In genomic region chr5:173630724-173631365, GRCh38 we compare ENCODE assay signal across 25 cellular contexts. TPM values are rescaled to one million over a fixed set of nuclear protein-coding genes. Genes with fewer than 3 reads are reported as not detected.
DNase-seq lines count a peak whose midpoint lies in the region; ATAC-seq, FAIRE-seq and TF ChIP-seq lines count a peak whose summit lies in the region.
"Had no signal": no experiment of that assay in that cellular context is flagged by ENCODE, and none has a peak within 500 bp of the region (broad histone marks: within the 10 kb centered on the region; RNA-seq: fewer than 3 reads in every experiment).

No MANE protein-coding gene starts in this region.

- BruUV-seq in A673 (replicated peaks; lab: Mats Ljungman, UMichigan): no TSS peak

- H2AFZ ChIP-seq in astrocyte (ENCODE audit: low read depth, low read length): no peak overlapping the region
- H2AFZ ChIP-seq in fibroblast of lung (ENCODE audit: low read length): no peak overlapping the region
- H2AFZ ChIP-seq in parathyroid adenoma: no peak overlapping the region

- TF ChIP-seq CTCF in A673 (conservative IDR thresholded peaks at IDR 0.05; ENCODE audit: low read depth, low read length) (no peak), astrocyte (IDR thresholded peaks at IDR 0.05; ENCODE audit: insufficient read depth, low read depth, low read length) (no peak), fibroblast of lung (conservative IDR thresholded peaks at IDR 0.05 in 1 of 2, IDR thresholded peaks at IDR 0.05 in 1 of 2; ENCODE audit: low read depth in 1 of 2, low read length in 2 of 2) (no peak), parathyroid adenoma (IDR thresholded peaks at IDR 0.05) (no peak)

- H3K9ac ChIP-seq in astrocyte (ENCODE audit: low read length): no peak overlapping the region
- H3K9ac ChIP-seq in fibroblast of lung (ENCODE audit: insufficient read depth, low read length): no peak overlapping the region
- no peak overlapping the region for H3K9ac ChIP-seq in parathyroid adenoma
- H3K9ac ChIP-seq: BLaER1 treated with 17β-estradiol and CSF1 and Interleukin-3, amounts not matched to agents 10 nM and 100 nM had no signal

- H3K4me1 ChIP-seq in A673 (ENCODE audit: insufficient read depth, low read length, poor library complexity, severe bottlenecking) (no peaks in the 10 kb centered on the region), astrocyte (ENCODE audit: insufficient read depth, low read length) (peaks cover 4% of the 10 kb centered on the region), fibroblast of lung (ENCODE audit: control insufficient read depth, extremely low read depth, insufficient read depth, low read length) (no peaks in the 10 kb centered on the region), parathyroid adenoma (peaks cover 66% of the 10 kb centered on the region)

- H3K9me3 ChIP-seq in A673 (ENCODE audit: low read depth, low read length, poor library complexity, severe bottlenecking): no peaks in the 10 kb centered on the region
- H3K9me3 ChIP-seq in astrocyte (ENCODE audit: insufficient read depth, low read depth, low read length): no peaks in the 10 kb centered on the region
- no peaks in the 10 kb centered on the region for H3K9me3 ChIP-seq in fibroblast of lung (ENCODE audit: control insufficient read depth, insufficient read depth, low read depth, low read length)
- H3K9me3 ChIP-seq in parathyroid adenoma (ENCODE audit: control insufficient read depth, low read length): no peaks in the 10 kb centered on the region
- H3K9me3 ChIP-seq: BLaER1 treated with 17β-estradiol and CSF1 and Interleukin-3, amounts not matched to agents 10 nM and 100 nM; MG63; SJCRH30 had no signal

- no peaks in the 10 kb centered on the region for H3K9me3 Mint-ChIP-seq in astrocyte (ENCODE audit: unreplicated experiment)
- no peaks in the 10 kb centered on the region for H3K9me3 Mint-ChIP-seq in stimulated activated naive B cell treated with anti-CD40 and anti-IgM and Interleukin-4, amounts not matched to agents 10 μg/mL and 1 μg/mL and 100 μg/mL, for 72 hours
- H3K9me3 Mint-ChIP-seq: HFFc6 had no signal

- FAIRE-seq in astrocyte (lab: Jason Lieb, UNC): no peak
- FAIRE-seq: A204.1, D721Med, GM18507 had no signal

- H3K27ac ChIP-seq in A673 (ENCODE audit: low read depth, low read length, poor library complexity, severe bottlenecking) (no peak overlapping the region), astrocyte (ENCODE audit: low read depth, low read length) (no peak overlapping the region), fibroblast of lung (ENCODE audit: insufficient read depth, low read length) (no peak overlapping the region), parathyroid adenoma (peak overlapping the region; percentile 99)
- H3K27ac ChIP-seq: BLaER1 treated with 17β-estradiol and CSF1 and Interleukin-3, amounts not matched to agents 10 nM and 100 nM; SJCRH30 had no signal

- CTCF ChIA-PET in A673 (lab: Charles Lee): no interaction called here

- intact Hi-C loops in A673 (cut with micrococcal nuclease; ENCODE audit: unreplicated experiment): no loop called here
- intact Hi-C loops in posterior cingulate gyrus (cut with DNase I): loop anchor here (10.0 kb wide), 1 partner anchor 134 kb away; no protein-coding TSS in a partner anchor

- H3K36me3 ChIP-seq in A673 (ENCODE audit: insufficient read depth, low read length, poor library complexity, severe bottlenecking): no peaks in the 10 kb centered on the region
- H3K36me3 ChIP-seq in astrocyte (ENCODE audit: insufficient read depth, low read length): no peaks in the 10 kb centered on the region
- no peaks in the 10 kb centered on the region for H3K36me3 ChIP-seq in fibroblast of lung (ENCODE audit: control insufficient read depth, insufficient read depth, low read length)
- H3K36me3 ChIP-seq in parathyroid adenoma (ENCODE audit: control insufficient read depth, insufficient read depth, low read length): no peaks in the 10 kb centered on the region
- H3K36me3 ChIP-seq: BLaER1 treated with 17β-estradiol and CSF1 and Interleukin-3, amounts not matched to agents 10 nM and 100 nM; MG63; SJCRH30 had no signal

- H3K79me2 ChIP-seq in astrocyte (ENCODE audit: insufficient read depth, low read length) (no peaks in the 10 kb centered on the region), fibroblast of lung (ENCODE audit: control insufficient read depth, insufficient read depth, low read length) (no peaks in the 10 kb centered on the region), parathyroid adenoma (no peaks in the 10 kb centered on the region)

- H3K4me2 ChIP-seq in astrocyte (ENCODE audit: low read length) (peak overlapping the region; percentile 19), fibroblast of lung (ENCODE audit: extremely low read depth, insufficient read depth, low read length) (peak overlapping the region; percentile 62), parathyroid adenoma (ENCODE audit: low read length) (peak overlapping the region; percentile 54)
- H3K4me2 ChIP-seq: BLaER1 treated with 17β-estradiol and CSF1 and Interleukin-3, amounts not matched to agents 10 nM and 100 nM had no signal

- POLR2A ChIA-PET in A673 (lab: Charles Lee; ENCODE audit: low non-redundant PET): no interaction called here

- H4K20me1 ChIP-seq in astrocyte (ENCODE audit: insufficient read depth, low read length) (no peaks in the 10 kb centered on the region), fibroblast of lung (ENCODE audit: control insufficient read depth, extremely low read depth, insufficient read depth, low read length) (no peaks in the 10 kb centered on the region)
- H4K20me1 ChIP-seq: BLaER1 treated with 17β-estradiol and CSF1 and Interleukin-3, amounts not matched to agents 10 nM and 100 nM had no signal

- H3K4me3 ChIP-seq in A673 (ENCODE audit: low read depth, low read length, poor library complexity, severe bottlenecking): peak overlapping the region; percentile 17
- no peak overlapping the region for H3K4me3 ChIP-seq in astrocyte (ENCODE audit: insufficient read depth, low read depth, low read length)
- peak overlapping the region in 1 of 4 experiments; percentile 2 for H3K4me3 ChIP-seq in fibroblast of lung (replicated peaks in 1 of 4; ENCODE audit: control extremely low read depth in 1 of 4, insufficient read depth in 1 of 4, low read depth in 3 of 4, low read length in 4 of 4)
- H3K4me3 ChIP-seq in parathyroid adenoma (ENCODE audit: low read depth, low read length): peak overlapping the region; percentile 12
- H3K4me3 ChIP-seq: BLaER1 treated with 17β-estradiol and CSF1 and Interleukin-3, amounts not matched to agents 10 nM and 100 nM; MG63; SJCRH30 had no signal

- H3K4me1 Mint-ChIP-seq in astrocyte (ENCODE audit: low read depth, unreplicated experiment): peaks cover 7% of the 10 kb centered on the region
- peaks cover 2 to 14% of the 10 kb centered on the region in 2 donors for H3K4me1 Mint-ChIP-seq in stimulated activated naive B cell treated with anti-CD40 and anti-IgM and Interleukin-4, amounts not matched to agents 10 μg/mL and 1 μg/mL and 100 μg/mL, for 72 hours

- no peaks in the 10 kb centered on the region for H3K36me3 Mint-ChIP-seq in astrocyte (ENCODE audit: low read depth, unreplicated experiment)
- no peaks in the 10 kb centered on the region for H3K36me3 Mint-ChIP-seq in stimulated activated naive B cell treated with anti-CD40 and anti-IgM and Interleukin-4, amounts not matched to agents 10 μg/mL and 1 μg/mL and 100 μg/mL, for 72 hours

- no peak overlapping the region for H3K4me3 Mint-ChIP-seq in astrocyte (ENCODE audit: unreplicated experiment)
- no peak overlapping the region for H3K4me3 Mint-ChIP-seq in stimulated activated naive B cell treated with anti-CD40 and anti-IgM and Interleukin-4, amounts not matched to agents 10 μg/mL and 1 μg/mL and 100 μg/mL, for 72 hours
- H3K4me3 Mint-ChIP-seq: HFFc6 had no signal

- ATAC-seq in stimulated activated naive B cell treated with anti-CD40 and anti-IgM and Interleukin-4, amounts not matched to agents 10 μg/mL and 1 μg/mL and 100 μg/mL, for 72 hours (replicated peaks): no peak
- ATAC-seq: PC-3 had no signal

- DNase-seq in A673 (ENCODE audit: low spot score) (peak; percentile 23), astrocyte (ENCODE audit: low read depth) (no peak), fibroblast of lung (ENCODE audit: low read depth in 2 of 2) (no peak), posterior cingulate gyrus (no peak), epidermal melanocyte (ENCODE audit: insufficient read length, low spot score) (no peak), globus pallidus (ENCODE audit: low spot score) (no peak)
- DNase-seq in stimulated activated naive B cell treated with anti-CD40 and anti-IgM and Interleukin-4, amounts not matched to agents 10 μg/mL and 1 μg/mL and 100 μg/mL, for 72 hours: no peak
- DNase-seq: DMS79, H7, HFFc6, Karpas-422, MG63, NCI-H1048, NCI-H1436, NCI-H2029, NCI-H345, NCI-H524 treated with DMSO at 0.1 percent for 48 hours, PC-3, RPMI8226, SJCRH30 had no signal

- no peak overlapping the region for H3K27ac Mint-ChIP-seq in astrocyte (ENCODE audit: unreplicated experiment)
- H3K27ac Mint-ChIP-seq in stimulated activated naive B cell treated with anti-CD40 and anti-IgM and Interleukin-4, amounts not matched to agents 10 μg/mL and 1 μg/mL and 100 μg/mL, for 72 hours: no peak overlapping the region
- H3K27ac Mint-ChIP-seq: HFFc6 had no signal

- peaks cover 29% of the 10 kb centered on the region for H3K27me3 Mint-ChIP-seq in astrocyte (ENCODE audit: low read depth, unreplicated experiment)
- peaks cover 7 to 15% of the 10 kb centered on the region in 2 donors for H3K27me3 Mint-ChIP-seq in stimulated activated naive B cell treated with anti-CD40 and anti-IgM and Interleukin-4, amounts not matched to agents 10 μg/mL and 1 μg/mL and 100 μg/mL, for 72 hours

- H3K27me3 ChIP-seq in A673 (replicated peaks; ENCODE audit: insufficient read depth, low read depth, low read length, poor library complexity): no peaks in the 10 kb centered on the region
- H3K27me3 ChIP-seq in astrocyte (ENCODE audit: insufficient read depth, low read length): peaks cover 5% of the 10 kb centered on the region
- no peaks in the 10 kb centered on the region for H3K27me3 ChIP-seq in fibroblast of lung (ENCODE audit: control insufficient read depth, insufficient read depth, low read length)
- no peaks in the 10 kb centered on the region for H3K27me3 ChIP-seq in parathyroid adenoma (ENCODE audit: control insufficient read depth, insufficient read depth, low read length)
- H3K27me3 ChIP-seq: BLaER1 treated with 17β-estradiol and CSF1 and Interleukin-3, amounts not matched to agents 10 nM and 100 nM; MG63; SJCRH30 had no signal

RNA-seq across cellular contexts. Expression of gene BOD1, which starts 14.4 kb away (rescaled TPM):
- total RNA-seq in A673 (2021) (69.5 and 70.9 TPM in 2 replicates), astrocyte (66.1 and 76.8 TPM in 2 replicates), fibroblast of lung (86.9 and 93.7 TPM in 2 replicates)
- polyA plus RNA-seq in fibroblast of lung: 60.7 and 69.1 TPM in 2 replicates
- polyA plus RNA-seq in fibroblast of lung (2012): 49.6 and 56.7 TPM in 2 replicates
- polyA minus RNA-seq in fibroblast of lung (ENCODE audit: low replicate concordance): 4.4 and 15.0 TPM in 2 replicates
